Comparison of ENCODE assay signal across 25 cellular contexts in the genomic region with DNA sequence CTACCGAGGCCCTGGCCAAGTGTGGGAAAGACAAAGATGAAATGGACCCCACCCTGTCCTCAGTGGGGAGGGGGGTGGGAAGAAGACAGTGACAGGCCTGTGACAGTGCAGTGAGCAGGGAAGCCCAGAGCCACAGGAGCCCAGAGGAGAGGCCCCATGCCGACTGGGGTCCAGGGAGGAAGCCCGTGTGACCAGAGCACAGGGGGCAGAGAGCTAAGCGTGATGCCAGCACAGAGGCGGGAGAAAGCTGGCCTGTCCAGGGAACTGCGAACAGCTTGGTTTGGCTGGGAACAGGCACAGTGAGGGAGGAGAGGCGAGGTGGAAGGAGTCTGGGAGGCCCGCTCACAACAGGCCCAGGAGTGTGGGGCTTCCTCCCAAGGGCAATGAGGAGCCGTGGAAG.
DNase-seq lines count a peak whose midpoint lies in the region; ATAC-seq and TF ChIP-seq lines count a peak whose summit lies in the region.
"Had no signal": no experiment of that assay in that cellular context is flagged by ENCODE, and none has a peak within 500 bp of the region (broad histone marks: within the 10 kb centered on the region; RNA-seq: fewer than 3 reads in every experiment).

No MANE protein-coding gene starts in this region.

- no peaks in the 10 kb centered on the region for H3K4me1 ChIP-seq in neural progenitor cell
- H3K4me1 ChIP-seq in upper lobe of right lung = no peaks in the 10 kb centered on the region
- H3K4me1 ChIP-seq: body of pancreas, left lung, SJSA1 had no signal

- no peak for DNase-seq in activated naive CD4-positive, alpha-beta T cell treated with Interleukin-2 at 50 U/mL for 16 hours
- DNase-seq in neural progenitor cell (ENCODE audit: low spot score) = no peak
- peak; percentile 45 for DNase-seq in upper lobe of right lung
- DNase-seq in SW480 (ENCODE audit: low spot score) = no peak
- no peak for DNase-seq in activated T-cell treated with anti-CD3 and anti-CD28 coated beads, Interleukin-2, amount 50 U/mL, for 72 hours
- DNase-seq: ACHN; activated CD4-positive, alpha-beta T cell treated with anti-CD3 and anti-CD28 coated beads for 1 hour; COR-L47; DMS53; Karpas-422; left lung; naive B cell; NCI-H1417 treated with DMSO at 0.1 percent for 48 hours; NCI-H2081 treated with DMSO at 0.1 percent for 48 hours; NCI-H345; NCI-H748 treated with DMSO at 0.1 percent for 48 hours; stimulated activated CD4-positive, alpha-beta T cell treated with anti-CD3 and anti-CD28 coated beads, Interleukin-12 subunit alpha, Interleukin-12 subunit beta, amount 100 ng/mL, for 4 hours; stimulated activated naive CD4-positive, alpha-beta T cell had no signal

- H2AFZ ChIP-seq in neural progenitor cell (replicated peaks) = no peak overlapping the region

- no peaks in the 10 kb centered on the region for H3F3A ChIP-seq in neural progenitor cell (ENCODE audit: low read depth)

- H3K27ac ChIP-seq in neural progenitor cell = no peak overlapping the region
- H3K27ac ChIP-seq in upper lobe of right lung = no peak overlapping the region
- H3K27ac ChIP-seq: BLaER1 treated with 17β-estradiol and CSF1 and Interleukin-3, amounts not matched to agents 10 nM and 100 nM; body of pancreas; HL-60; left lung; SJSA1 had no signal

- H3K9me3 ChIP-seq in neural progenitor cell (ENCODE audit: low read depth) (no peaks in the 10 kb centered on the region), upper lobe of right lung (no peaks in the 10 kb centered on the region)
- H3K9me3 ChIP-seq: BLaER1 treated with 17β-estradiol and CSF1 and Interleukin-3, amounts not matched to agents 10 nM and 100 nM; body of pancreas; left lung; SJSA1 had no signal

- intact Hi-C loops in upper lobe of right lung (cut with DNase I) = no loop called here

- H3K4me3 ChIP-seq in neural progenitor cell (no peak overlapping the region), upper lobe of right lung (no peak overlapping the region)
- H3K4me3 ChIP-seq: BLaER1 treated with 17β-estradiol and CSF1 and Interleukin-3, amounts not matched to agents 10 nM and 100 nM; body of pancreas; left lung; SJSA1 had no signal

- no peaks in the 10 kb centered on the region for H4K20me1 ChIP-seq in neural progenitor cell (ENCODE audit: low read depth)

- ATAC-seq in activated T-helper 17 cell treated with anti-CD3 and anti-CD28 coated beads, Interleukin-2, amount 50 U/mL, for 72 hours (replicated peaks) = no peak
- no peak for ATAC-seq in upper lobe of right lung
- no peak for ATAC-seq in activated T-cell treated with anti-CD3 and anti-CD28 coated beads, Interleukin-2, amount 50 U/mL, for 72 hours (replicated peaks in 1 of 2)
- ATAC-seq: body of pancreas, left lung, T-cell had no signal

- no peak for TF ChIP-seq CTCF in neural progenitor cell (IDR thresholded peaks at IDR 0.05)
- no peak for TF ChIP-seq CTCF in upper lobe of right lung (IDR thresholded peaks at IDR 0.05)

- H3K79me2 ChIP-seq in neural progenitor cell (ENCODE audit: low read depth) = no peaks in the 10 kb centered on the region

- H3K9ac ChIP-seq in neural progenitor cell = no peak overlapping the region
- H3K9ac ChIP-seq: BLaER1 treated with 17β-estradiol and CSF1 and Interleukin-3, amounts not matched to agents 10 nM and 100 nM had no signal

- no peaks in the 10 kb centered on the region for H3K4me1 Mint-ChIP-seq in activated naive CD4-positive, alpha-beta T cell treated with anti-CD3 and anti-CD28 coated beads, Interleukin-2, amount 50 U/mL, for 24 hours
- no peaks in the 10 kb centered on the region for H3K4me1 Mint-ChIP-seq in activated T-helper 17 cell treated with anti-CD3 and anti-CD28 coated beads, Interleukin-2, amount 50 U/mL, for 72 hours
- peaks cover 5% of the 10 kb centered on the region for H3K4me1 Mint-ChIP-seq in neural progenitor cell
- H3K4me1 Mint-ChIP-seq in activated T-cell treated with anti-CD3 and anti-CD28 coated beads, Interleukin-2, amount 50 U/mL, for 72 hours (ENCODE audit: low read depth) = no peaks in the 10 kb centered on the region
- H3K4me1 Mint-ChIP-seq: naive B cell, T-cell had no signal

- H3K36me3 Mint-ChIP-seq in activated naive CD4-positive, alpha-beta T cell treated with anti-CD3 and anti-CD28 coated beads, Interleukin-2, amount 50 U/mL, for 24 hours = no peaks in the 10 kb centered on the region
- no peaks in the 10 kb centered on the region for H3K36me3 Mint-ChIP-seq in activated T-helper 17 cell treated with anti-CD3 and anti-CD28 coated beads, Interleukin-2, amount 50 U/mL, for 72 hours (ENCODE audit: low read depth)
- no peaks in the 10 kb centered on the region for H3K36me3 Mint-ChIP-seq in neural progenitor cell
- H3K36me3 Mint-ChIP-seq in activated T-cell treated with anti-CD3 and anti-CD28 coated beads, Interleukin-2, amount 50 U/mL, for 72 hours (ENCODE audit: insufficient read depth in 2 of 2) = no peaks in the 10 kb centered on the region
- H3K36me3 Mint-ChIP-seq: naive B cell, T-cell had no signal

- no peaks in the 10 kb centered on the region for H3K9me3 Mint-ChIP-seq in activated naive CD4-positive, alpha-beta T cell treated with anti-CD3 and anti-CD28 coated beads, Interleukin-2, amount 50 U/mL, for 24 hours
- no peaks in the 10 kb centered on the region for H3K9me3 Mint-ChIP-seq in activated T-helper 17 cell treated with anti-CD3 and anti-CD28 coated beads, Interleukin-2, amount 50 U/mL, for 72 hours
- no peaks in the 10 kb centered on the region for H3K9me3 Mint-ChIP-seq in neural progenitor cell
- no peaks in the 10 kb centered on the region for H3K9me3 Mint-ChIP-seq in activated T-cell treated with anti-CD3 and anti-CD28 coated beads, Interleukin-2, amount 50 U/mL, for 72 hours
- H3K9me3 Mint-ChIP-seq: naive B cell, T-cell had no signal

- H3K27me3 ChIP-seq in neural progenitor cell = no peaks in the 10 kb centered on the region
- H3K27me3 ChIP-seq in upper lobe of right lung = no peaks in the 10 kb centered on the region
- H3K27me3 ChIP-seq: body of pancreas, left lung, SJSA1 had no signal

- no peak overlapping the region for H3K4me3 Mint-ChIP-seq in activated naive CD4-positive, alpha-beta T cell treated with anti-CD3 and anti-CD28 coated beads, Interleukin-2, amount 50 U/mL, for 24 hours
- H3K4me3 Mint-ChIP-seq in activated T-helper 17 cell treated with anti-CD3 and anti-CD28 coated beads, Interleukin-2, amount 50 U/mL, for 72 hours = no peak overlapping the region
- no peak overlapping the region for H3K4me3 Mint-ChIP-seq in neural progenitor cell
- H3K4me3 Mint-ChIP-seq in activated T-cell treated with anti-CD3 and anti-CD28 coated beads, Interleukin-2, amount 50 U/mL, for 72 hours = no peak overlapping the region
- H3K4me3 Mint-ChIP-seq: naive B cell, T-cell had no signal

- H3K4me2 ChIP-seq in neural progenitor cell = no peak overlapping the region
- H3K4me2 ChIP-seq: BLaER1 treated with 17β-estradiol and CSF1 and Interleukin-3, amounts not matched to agents 10 nM and 100 nM had no signal

- peak overlapping the region; percentile 56 for H3K27ac Mint-ChIP-seq in activated naive CD4-positive, alpha-beta T cell treated with anti-CD3 and anti-CD28 coated beads, Interleukin-2, amount 50 U/mL, for 24 hours
- H3K27ac Mint-ChIP-seq in activated T-helper 17 cell treated with anti-CD3 and anti-CD28 coated beads, Interleukin-2, amount 50 U/mL, for 72 hours = peak overlapping the region; percentile 62
- H3K27ac Mint-ChIP-seq in neural progenitor cell = peak overlapping the region; percentile 4
- no peak overlapping the region for H3K27ac Mint-ChIP-seq in activated T-cell treated with anti-CD3 and anti-CD28 coated beads, Interleukin-2, amount 50 U/mL, for 72 hours
- H3K27ac Mint-ChIP-seq: T-cell had no signal

- no peaks in the 10 kb centered on the region for H3K27me3 Mint-ChIP-seq in activated naive CD4-positive, alpha-beta T cell treated with anti-CD3 and anti-CD28 coated beads, Interleukin-2, amount 50 U/mL, for 24 hours
- H3K27me3 Mint-ChIP-seq in activated T-helper 17 cell treated with anti-CD3 and anti-CD28 coated beads, Interleukin-2, amount 50 U/mL, for 72 hours = no peaks in the 10 kb centered on the region
- peaks cover 7% of the 10 kb centered on the region for H3K27me3 Mint-ChIP-seq in neural progenitor cell (ENCODE audit: insufficient read depth, low read depth)
- H3K27me3 Mint-ChIP-seq in activated T-cell treated with anti-CD3 and anti-CD28 coated beads, Interleukin-2, amount 50 U/mL, for 72 hours (ENCODE audit: low read depth) = no peaks in the 10 kb centered on the region
- H3K27me3 Mint-ChIP-seq: naive B cell, T-cell had no signal

- H3K36me3 ChIP-seq in neural progenitor cell (no peaks in the 10 kb centered on the region), upper lobe of right lung (no peaks in the 10 kb centered on the region)
- H3K36me3 ChIP-seq: left lung, SJSA1 had no signal
